Comparison of ENCODE assay signal across 2 cellular contexts in the genomic region with DNA sequence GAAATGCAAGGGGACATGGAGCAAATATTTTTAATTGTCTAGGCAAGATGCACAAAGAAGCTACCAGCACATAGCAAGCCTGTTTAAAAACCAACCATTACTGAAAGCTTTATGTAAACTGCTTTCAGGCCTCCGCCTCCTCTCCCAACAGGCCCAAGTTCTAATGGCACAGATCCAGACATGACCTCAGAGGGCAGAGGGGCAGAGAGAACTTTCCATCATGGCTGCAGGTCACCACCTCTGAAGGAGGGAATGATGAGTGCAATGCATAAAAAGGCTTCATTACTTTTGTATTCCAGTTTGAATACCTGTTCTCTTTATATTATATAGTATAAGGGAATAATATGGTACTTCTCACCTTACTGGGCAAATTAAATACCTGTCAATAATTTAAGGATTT.
TF ChIP-seq lines count a peak whose summit lies in the region.

No MANE protein-coding gene starts in this region.

TF ChIP-seq in GM23338, 12 proteins besides CTCF, POLR2A, EP300 and RAD21 (continued from another document):
- TF ChIP-seq, protein P1, sequence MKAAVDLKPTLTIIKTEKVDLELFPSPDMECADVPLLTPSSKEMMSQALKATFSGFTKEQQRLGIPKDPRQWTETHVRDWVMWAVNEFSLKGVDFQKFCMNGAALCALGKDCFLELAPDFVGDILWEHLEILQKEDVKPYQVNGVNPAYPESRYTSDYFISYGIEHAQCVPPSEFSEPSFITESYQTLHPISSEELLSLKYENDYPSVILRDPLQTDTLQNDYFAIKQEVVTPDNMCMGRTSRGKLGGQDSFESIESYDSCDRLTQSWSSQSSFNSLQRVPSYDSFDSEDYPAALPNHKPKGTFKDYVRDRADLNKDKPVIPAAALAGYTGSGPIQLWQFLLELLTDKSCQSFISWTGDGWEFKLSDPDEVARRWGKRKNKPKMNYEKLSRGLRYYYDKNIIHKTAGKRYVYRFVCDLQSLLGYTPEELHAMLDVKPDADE (IDR thresholded peaks at IDR 0.05): no peak
- no peak for TF ChIP-seq JUNB (IDR thresholded peaks at IDR 0.05; ENCODE audit: unreplicated experiment)
- no peak for TF ChIP-seq POLR2AphosphoS5 (IDR thresholded peaks at IDR 0.05; ENCODE audit: low read depth)
- TF ChIP-seq, protein P2, sequence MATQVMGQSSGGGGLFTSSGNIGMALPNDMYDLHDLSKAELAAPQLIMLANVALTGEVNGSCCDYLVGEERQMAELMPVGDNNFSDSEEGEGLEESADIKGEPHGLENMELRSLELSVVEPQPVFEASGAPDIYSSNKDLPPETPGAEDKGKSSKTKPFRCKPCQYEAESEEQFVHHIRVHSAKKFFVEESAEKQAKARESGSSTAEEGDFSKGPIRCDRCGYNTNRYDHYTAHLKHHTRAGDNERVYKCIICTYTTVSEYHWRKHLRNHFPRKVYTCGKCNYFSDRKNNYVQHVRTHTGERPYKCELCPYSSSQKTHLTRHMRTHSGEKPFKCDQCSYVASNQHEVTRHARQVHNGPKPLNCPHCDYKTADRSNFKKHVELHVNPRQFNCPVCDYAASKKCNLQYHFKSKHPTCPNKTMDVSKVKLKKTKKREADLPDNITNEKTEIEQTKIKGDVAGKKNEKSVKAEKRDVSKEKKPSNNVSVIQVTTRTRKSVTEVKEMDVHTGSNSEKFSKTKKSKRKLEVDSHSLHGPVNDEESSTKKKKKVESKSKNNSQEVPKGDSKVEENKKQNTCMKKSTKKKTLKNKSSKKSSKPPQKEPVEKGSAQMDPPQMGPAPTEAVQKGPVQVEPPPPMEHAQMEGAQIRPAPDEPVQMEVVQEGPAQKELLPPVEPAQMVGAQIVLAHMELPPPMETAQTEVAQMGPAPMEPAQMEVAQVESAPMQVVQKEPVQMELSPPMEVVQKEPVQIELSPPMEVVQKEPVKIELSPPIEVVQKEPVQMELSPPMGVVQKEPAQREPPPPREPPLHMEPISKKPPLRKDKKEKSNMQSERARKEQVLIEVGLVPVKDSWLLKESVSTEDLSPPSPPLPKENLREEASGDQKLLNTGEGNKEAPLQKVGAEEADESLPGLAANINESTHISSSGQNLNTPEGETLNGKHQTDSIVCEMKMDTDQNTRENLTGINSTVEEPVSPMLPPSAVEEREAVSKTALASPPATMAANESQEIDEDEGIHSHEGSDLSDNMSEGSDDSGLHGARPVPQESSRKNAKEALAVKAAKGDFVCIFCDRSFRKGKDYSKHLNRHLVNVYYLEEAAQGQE (IDR thresholded peaks at IDR 0.05; ENCODE audit: unreplicated experiment): no peak
- TF ChIP-seq, protein P3, sequence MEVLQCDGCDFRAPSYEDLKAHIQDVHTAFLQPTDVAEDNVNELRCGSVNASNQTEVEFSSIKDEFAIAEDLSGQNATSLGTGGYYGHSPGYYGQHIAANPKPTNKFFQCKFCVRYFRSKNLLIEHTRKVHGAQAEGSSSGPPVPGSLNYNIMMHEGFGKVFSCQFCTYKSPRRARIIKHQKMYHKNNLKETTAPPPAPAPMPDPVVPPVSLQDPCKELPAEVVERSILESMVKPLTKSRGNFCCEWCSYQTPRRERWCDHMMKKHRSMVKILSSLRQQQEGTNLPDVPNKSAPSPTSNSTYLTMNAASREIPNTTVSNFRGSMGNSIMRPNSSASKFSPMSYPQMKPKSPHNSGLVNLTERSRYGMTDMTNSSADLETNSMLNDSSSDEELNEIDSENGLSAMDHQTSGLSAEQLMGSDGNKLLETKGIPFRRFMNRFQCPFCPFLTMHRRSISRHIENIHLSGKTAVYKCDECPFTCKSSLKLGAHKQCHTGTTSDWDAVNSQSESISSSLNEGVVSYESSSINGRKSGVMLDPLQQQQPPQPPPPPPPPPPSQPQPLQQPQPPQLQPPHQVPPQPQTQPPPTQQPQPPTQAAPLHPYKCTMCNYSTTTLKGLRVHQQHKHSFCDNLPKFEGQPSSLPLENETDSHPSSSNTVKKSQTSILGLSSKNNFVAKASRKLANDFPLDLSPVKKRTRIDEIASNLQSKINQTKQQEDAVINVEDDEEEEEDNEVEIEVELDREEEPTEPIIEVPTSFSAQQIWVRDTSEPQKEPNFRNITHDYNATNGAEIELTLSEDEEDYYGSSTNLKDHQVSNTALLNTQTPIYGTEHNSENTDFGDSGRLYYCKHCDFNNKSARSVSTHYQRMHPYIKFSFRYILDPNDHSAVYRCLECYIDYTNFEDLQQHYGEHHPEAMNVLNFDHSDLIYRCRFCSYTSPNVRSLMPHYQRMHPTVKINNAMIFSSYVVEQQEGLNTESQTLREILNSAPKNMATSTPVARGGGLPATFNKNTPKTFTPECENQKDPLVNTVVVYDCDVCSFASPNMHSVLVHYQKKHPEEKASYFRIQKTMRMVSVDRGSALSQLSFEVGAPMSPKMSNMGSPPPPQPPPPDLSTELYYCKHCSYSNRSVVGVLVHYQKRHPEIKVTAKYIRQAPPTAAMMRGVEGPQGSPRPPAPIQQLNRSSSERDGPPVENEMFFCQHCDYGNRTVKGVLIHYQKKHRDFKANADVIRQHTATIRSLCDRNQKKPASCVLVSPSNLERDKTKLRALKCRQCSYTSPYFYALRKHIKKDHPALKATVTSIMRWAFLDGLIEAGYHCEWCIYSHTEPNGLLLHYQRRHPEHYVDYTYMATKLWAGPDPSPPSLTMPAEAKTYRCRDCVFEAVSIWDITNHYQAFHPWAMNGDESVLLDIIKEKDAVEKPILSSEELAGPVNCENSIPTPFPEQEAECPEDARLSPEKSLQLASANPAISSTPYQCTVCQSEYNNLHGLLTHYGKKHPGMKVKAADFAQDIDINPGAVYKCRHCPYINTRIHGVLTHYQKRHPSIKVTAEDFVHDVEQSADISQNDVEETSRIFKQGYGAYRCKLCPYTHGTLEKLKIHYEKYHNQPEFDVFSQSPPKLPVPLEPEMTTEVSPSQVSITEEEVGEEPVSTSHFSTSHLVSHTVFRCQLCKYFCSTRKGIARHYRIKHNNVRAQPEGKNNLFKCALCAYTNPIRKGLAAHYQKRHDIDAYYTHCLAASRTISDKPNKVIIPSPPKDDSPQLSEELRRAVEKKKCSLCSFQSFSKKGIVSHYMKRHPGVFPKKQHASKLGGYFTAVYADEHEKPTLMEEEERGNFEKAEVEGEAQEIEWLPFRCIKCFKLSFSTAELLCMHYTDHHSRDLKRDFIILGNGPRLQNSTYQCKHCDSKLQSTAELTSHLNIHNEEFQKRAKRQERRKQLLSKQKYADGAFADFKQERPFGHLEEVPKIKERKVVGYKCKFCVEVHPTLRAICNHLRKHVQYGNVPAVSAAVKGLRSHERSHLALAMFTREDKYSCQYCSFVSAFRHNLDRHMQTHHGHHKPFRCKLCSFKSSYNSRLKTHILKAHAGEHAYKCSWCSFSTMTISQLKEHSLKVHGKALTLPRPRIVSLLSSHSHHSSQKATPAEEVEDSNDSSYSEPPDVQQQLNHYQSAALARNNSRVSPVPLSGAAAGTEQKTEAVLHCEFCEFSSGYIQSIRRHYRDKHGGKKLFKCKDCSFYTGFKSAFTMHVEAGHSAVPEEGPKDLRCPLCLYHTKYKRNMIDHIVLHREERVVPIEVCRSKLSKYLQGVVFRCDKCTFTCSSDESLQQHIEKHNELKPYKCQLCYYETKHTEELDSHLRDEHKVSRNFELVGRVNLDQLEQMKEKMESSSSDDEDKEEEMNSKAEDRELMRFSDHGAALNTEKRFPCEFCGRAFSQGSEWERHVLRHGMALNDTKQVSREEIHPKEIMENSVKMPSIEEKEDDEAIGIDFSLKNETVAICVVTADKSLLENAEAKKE (CRISPR knock-in tag; IDR thresholded peaks at IDR 0.05): no peak
- no peak for TF ChIP-seq EZH2phosphoT487 (IDR thresholded peaks at IDR 0.05; ENCODE audit: unreplicated experiment)
- TF ChIP-seq CREB1 (CRISPR knock-in tag; IDR thresholded peaks at IDR 0.05; ENCODE audit: low read depth): no peak
- no peak for TF ChIP-seq ZNF331 (CRISPR knock-in tag; IDR thresholded peaks at IDR 0.05; ENCODE audit: low read depth)

TF ChIP-seq in SK-N-SH treated with all-trans-retinoic acid at 6 μM for 48 hours, 23 proteins besides CTCF, POLR2A, EP300 and RAD21 (continued from another document):
- TF ChIP-seq ZNF565 (CRISPR knock-in tag; conservative IDR thresholded peaks at IDR 0.05; ENCODE audit: low read depth): no peak
- no peak for TF ChIP-seq TCF4 (CRISPR knock-in tag; IDR thresholded peaks at IDR 0.05; ENCODE audit: borderline replicate concordance)
- TF ChIP-seq ARNTL (CRISPR knock-in tag; IDR thresholded peaks at IDR 0.05; ENCODE audit: borderline replicate concordance, low read depth): no peak
- TF ChIP-seq ESRRG (CRISPR knock-in tag; IDR thresholded peaks at IDR 0.05): no peak
- TF ChIP-seq CSDC2 (CRISPR knock-in tag; IDR thresholded peaks at IDR 0.05): no peak
- no peak for TF ChIP-seq PPARA (CRISPR knock-in tag; IDR thresholded peaks at IDR 0.05; ENCODE audit: borderline replicate concordance)
- TF ChIP-seq, protein P4, sequence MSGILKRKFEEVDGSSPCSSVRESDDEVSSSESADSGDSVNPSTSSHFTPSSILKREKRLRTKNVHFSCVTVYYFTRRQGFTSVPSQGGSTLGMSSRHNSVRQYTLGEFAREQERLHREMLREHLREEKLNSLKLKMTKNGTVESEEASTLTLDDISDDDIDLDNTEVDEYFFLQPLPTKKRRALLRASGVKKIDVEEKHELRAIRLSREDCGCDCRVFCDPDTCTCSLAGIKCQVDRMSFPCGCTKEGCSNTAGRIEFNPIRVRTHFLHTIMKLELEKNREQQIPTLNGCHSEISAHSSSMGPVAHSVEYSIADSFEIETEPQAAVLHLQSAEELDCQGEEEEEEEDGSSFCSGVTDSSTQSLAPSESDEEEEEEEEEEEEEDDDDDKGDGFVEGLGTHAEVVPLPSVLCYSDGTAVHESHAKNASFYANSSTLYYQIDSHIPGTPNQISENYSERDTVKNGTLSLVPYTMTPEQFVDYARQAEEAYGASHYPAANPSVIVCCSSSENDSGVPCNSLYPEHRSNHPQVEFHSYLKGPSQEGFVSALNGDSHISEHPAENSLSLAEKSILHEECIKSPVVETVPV (CRISPR knock-in tag; IDR thresholded peaks at IDR 0.05): no peak
- TF ChIP-seq ISL1 (CRISPR knock-in tag; IDR thresholded peaks at IDR 0.05): no peak
- no peak for TF ChIP-seq ZNF8 (CRISPR knock-in tag; IDR thresholded peaks at IDR 0.05)
- TF ChIP-seq OSR1 (CRISPR knock-in tag; IDR thresholded peaks at IDR 0.05): no peak
- TF ChIP-seq, protein P5, sequence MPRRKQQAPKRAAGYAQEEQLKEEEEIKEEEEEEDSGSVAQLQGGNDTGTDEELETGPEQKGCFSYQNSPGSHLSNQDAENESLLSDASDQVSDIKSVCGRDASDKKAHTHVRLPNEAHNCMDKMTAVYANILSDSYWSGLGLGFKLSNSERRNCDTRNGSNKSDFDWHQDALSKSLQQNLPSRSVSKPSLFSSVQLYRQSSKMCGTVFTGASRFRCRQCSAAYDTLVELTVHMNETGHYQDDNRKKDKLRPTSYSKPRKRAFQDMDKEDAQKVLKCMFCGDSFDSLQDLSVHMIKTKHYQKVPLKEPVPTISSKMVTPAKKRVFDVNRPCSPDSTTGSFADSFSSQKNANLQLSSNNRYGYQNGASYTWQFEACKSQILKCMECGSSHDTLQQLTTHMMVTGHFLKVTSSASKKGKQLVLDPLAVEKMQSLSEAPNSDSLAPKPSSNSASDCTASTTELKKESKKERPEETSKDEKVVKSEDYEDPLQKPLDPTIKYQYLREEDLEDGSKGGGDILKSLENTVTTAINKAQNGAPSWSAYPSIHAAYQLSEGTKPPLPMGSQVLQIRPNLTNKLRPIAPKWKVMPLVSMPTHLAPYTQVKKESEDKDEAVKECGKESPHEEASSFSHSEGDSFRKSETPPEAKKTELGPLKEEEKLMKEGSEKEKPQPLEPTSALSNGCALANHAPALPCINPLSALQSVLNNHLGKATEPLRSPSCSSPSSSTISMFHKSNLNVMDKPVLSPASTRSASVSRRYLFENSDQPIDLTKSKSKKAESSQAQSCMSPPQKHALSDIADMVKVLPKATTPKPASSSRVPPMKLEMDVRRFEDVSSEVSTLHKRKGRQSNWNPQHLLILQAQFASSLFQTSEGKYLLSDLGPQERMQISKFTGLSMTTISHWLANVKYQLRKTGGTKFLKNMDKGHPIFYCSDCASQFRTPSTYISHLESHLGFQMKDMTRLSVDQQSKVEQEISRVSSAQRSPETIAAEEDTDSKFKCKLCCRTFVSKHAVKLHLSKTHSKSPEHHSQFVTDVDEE (CRISPR knock-in tag; IDR thresholded peaks at IDR 0.05): no peak
- TF ChIP-seq ZC3H10 (CRISPR knock-in tag; IDR thresholded peaks at IDR 0.05): no peak
- TF ChIP-seq ZFP30 (CRISPR knock-in tag; IDR thresholded peaks at IDR 0.05): no peak
- TF ChIP-seq, protein P6, sequence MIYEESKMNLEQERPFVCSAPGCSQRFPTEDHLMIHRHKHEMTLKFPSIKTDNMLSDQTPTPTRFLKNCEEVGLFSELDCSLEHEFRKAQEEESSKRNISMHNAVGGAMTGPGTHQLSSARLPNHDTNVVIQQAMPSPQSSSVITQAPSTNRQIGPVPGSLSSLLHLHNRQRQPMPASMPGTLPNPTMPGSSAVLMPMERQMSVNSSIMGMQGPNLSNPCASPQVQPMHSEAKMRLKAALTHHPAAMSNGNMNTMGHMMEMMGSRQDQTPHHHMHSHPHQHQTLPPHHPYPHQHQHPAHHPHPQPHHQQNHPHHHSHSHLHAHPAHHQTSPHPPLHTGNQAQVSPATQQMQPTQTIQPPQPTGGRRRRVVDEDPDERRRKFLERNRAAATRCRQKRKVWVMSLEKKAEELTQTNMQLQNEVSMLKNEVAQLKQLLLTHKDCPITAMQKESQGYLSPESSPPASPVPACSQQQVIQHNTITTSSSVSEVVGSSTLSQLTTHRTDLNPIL (CRISPR knock-in tag; IDR thresholded peaks at IDR 0.05; ENCODE audit: low read depth): no peak
- TF ChIP-seq SNAI2 (CRISPR knock-in tag; IDR thresholded peaks at IDR 0.05): no peak
TF ChIP-seq in SK-N-SH treated with all-trans-retinoic acid at 6 μM for 48 hours: peak in this region for 0.
